26 cellular contexts compared by ENCODE assay signal in genomic region chr4:20825493-20825892, GRCh38.
"Had no signal": no experiment of that assay in that cellular context is flagged by ENCODE, and none has a peak within 500 bp of the region (broad histone marks: within the 10 kb centered on the region; RNA-seq: fewer than 3 reads in every experiment).

No MANE protein-coding gene starts in this region.

- H3K36me3 Mint-ChIP-seq: activated naive CD8-positive, alpha-beta T cell; natural killer cell treated with Interleukin-12 subunit alpha and Interleukin-12 subunit beta and Interleukin-15 and Interleukin-18, amount 100 ng/mL, for 72 hours had no signal

- H3K36me3 ChIP-seq: cardiac muscle cell, colonic mucosa, heart right ventricle, left lung, lower lobe of right lung, ovary, right atrium auricular region, transverse colon had no signal

- H3K27ac ChIP-seq: cardiac muscle cell, colonic mucosa, heart right ventricle, left lung, lower lobe of right lung, ovary, right atrium auricular region, transverse colon had no signal

- H3K4me1 ChIP-seq: colonic mucosa, heart right ventricle, left lung, lower lobe of right lung, right atrium auricular region, transverse colon had no signal

- H3K27me3 ChIP-seq: cardiac muscle cell, colonic mucosa, heart right ventricle, left lung, ovary, right atrium auricular region, transverse colon had no signal

- H3K4me3 ChIP-seq: cardiac muscle cell, colonic mucosa, heart right ventricle, left lung, lower lobe of right lung, mucosa of descending colon, ovary, right atrium auricular region, transverse colon had no signal

- H3K9me3 ChIP-seq: colonic mucosa, heart right ventricle, left lung, lower lobe of right lung, mucosa of descending colon, ovary, right atrium auricular region, transverse colon had no signal

- H3K27ac Mint-ChIP-seq: activated naive CD8-positive, alpha-beta T cell; natural killer cell treated with Interleukin-12 subunit alpha and Interleukin-12 subunit beta and Interleukin-15 and Interleukin-18, amount 100 ng/mL, for 72 hours; progenitor cell of endocrine pancreas had no signal

- H3K27me3 Mint-ChIP-seq: activated naive CD8-positive, alpha-beta T cell; progenitor cell of endocrine pancreas had no signal

- H3K4me3 Mint-ChIP-seq: activated naive CD8-positive, alpha-beta T cell; natural killer cell treated with Interleukin-12 subunit alpha and Interleukin-12 subunit beta and Interleukin-15 and Interleukin-18, amount 100 ng/mL, for 72 hours had no signal

- ATAC-seq: esophagus mucosa; heart right ventricle; left lung; lower lobe of right lung; mucosa of descending colon; natural killer cell treated with Interleukin-12 subunit alpha and Interleukin-12 subunit beta and Interleukin-15 and Interleukin-18, amount 100 ng/mL, for 72 hours had no signal

- DNase-seq: activated CD4-positive, alpha-beta T cell treated with anti-CD3 and anti-CD28 coated beads for 4 hours; activated CD4-positive, alpha-beta T cell treated with anti-CD3 and anti-CD28 coated beads, Interleukin-2, amount 50 U/mL, for 4 hours; activated CD4-positive, CD25-positive, alpha-beta regulatory T cell; activated CD8-positive, alpha-beta memory T cell treated with anti-CD3 and anti-CD28 coated beads for 24 hours; activated effector memory CD4-positive, alpha-beta T cell treated with Interleukin-2 at 50 U/mL for 16 hours; activated naive CD4-positive, alpha-beta T cell treated with Interleukin-2 at 50 U/mL for 16 hours; cerebellar nuclear complex; colonic mucosa; effector CD8-positive, alpha-beta T cell; heart right ventricle; kidney glomerular epithelial cell; left lung; lower lobe of right lung; mesenchymal stem cell; mucosa of descending colon; ovary; stimulated activated CD4-positive, alpha-beta T cell treated with anti-CD3 and anti-CD28 coated beads, Interleukin-15, amount 100 ng/mL, for 24 hours; stimulated activated CD4-positive, alpha-beta T cell treated with anti-CD3 and anti-CD28 coated beads, Interleukin-2, amount 100 ng/mL, for 24 hours; stimulated activated naive CD4-positive, alpha-beta T cell; transverse colon had no signal
